In the genomic region with DNA sequence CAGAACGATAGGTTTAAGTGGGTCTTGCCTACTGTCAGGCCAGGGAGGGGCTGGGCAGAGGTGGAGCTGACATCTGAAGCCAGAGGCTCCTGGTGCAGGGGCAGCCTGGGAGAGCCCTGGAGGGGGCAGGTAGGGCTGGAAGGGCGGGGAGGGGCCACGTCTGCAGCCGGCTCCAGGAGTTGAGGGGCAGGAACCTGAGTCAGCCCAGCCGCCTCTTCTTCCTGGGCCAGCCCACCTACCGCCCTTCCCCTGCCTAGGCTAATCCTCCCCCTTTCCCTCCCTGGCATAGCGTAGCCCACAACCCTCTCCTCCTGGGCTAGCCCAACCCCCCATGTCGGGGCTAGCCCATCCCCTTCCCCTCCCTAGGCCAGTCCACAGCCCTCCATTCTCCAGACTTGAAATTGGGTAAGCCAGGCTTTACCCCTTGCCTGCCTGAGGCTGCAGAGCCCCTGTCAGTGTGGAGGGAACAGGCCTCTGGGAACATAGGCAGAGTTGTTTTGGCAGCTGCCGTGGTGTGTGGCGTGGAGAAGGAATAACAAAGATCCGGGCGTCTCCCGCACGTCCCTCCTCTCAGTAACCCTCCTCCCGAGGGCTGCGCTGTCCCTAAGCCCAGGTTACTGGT, we compare ENCODE assay signal across 32 cellular contexts. TPM values are rescaled to one million over a fixed set of nuclear protein-coding genes. Genes with fewer than 3 reads are reported as not detected.
DNase-seq lines count a peak whose midpoint lies in the region; ATAC-seq and TF ChIP-seq lines count a peak whose summit lies in the region.
"Had no signal": no experiment of that assay in that cellular context is flagged by ENCODE, and none has a peak within 500 bp of the region (broad histone marks: within the 10 kb centered on the region; RNA-seq: fewer than 3 reads in every experiment).

No MANE protein-coding gene starts in this region.

- H3K27ac ChIP-seq in gastrocnemius medialis, result no peak overlapping the region
- H3K27ac ChIP-seq: HL-60, neural progenitor cell, Peyer's patch, right atrium auricular region, thoracic aorta had no signal

- no peak overlapping the region for H3K4me3 ChIP-seq in BE2C (ENCODE audit: low read depth, low read length)
- no peak overlapping the region for H3K4me3 ChIP-seq in gastrocnemius medialis
- H3K4me3 ChIP-seq: neural progenitor cell, Peyer's patch, right atrium auricular region, thoracic aorta had no signal

- no peaks in the 10 kb centered on the region for H3K27me3 Mint-ChIP-seq in mesothelial cell of epicardium (ENCODE audit: low read depth)
- H3K27me3 Mint-ChIP-seq: brain; CD4-positive, alpha-beta T cell; stimulated activated naive CD8-positive, alpha-beta T cell treated with anti-CD3 and anti-CD28 coated beads, Interleukin-15, amount 100 ng/mL, for 72 hours had no signal

- DNase-seq in BE2C (peak; percentile 8), HK-2 (ENCODE audit: unreplicated experiment) (peak; percentile 22), amniotic epithelial cell (ENCODE audit: low read depth) (peak; percentile 42), mesothelial cell of epicardium (ENCODE audit: low spot score in 2 of 2, unreplicated experiment in 2 of 2) (no peak), hippocampal formation (lab: John Stamatoyannopoulos, UW) (no peak), gastrocnemius medialis (no peak), SKM-1 (lab: John Stamatoyannopoulos, UW; ENCODE audit: unreplicated experiment) (no peak)
- no peak for DNase-seq in activated CD4-positive, alpha-beta T cell treated with anti-CD3 and anti-CD28 coated beads for 48 hours
- DNase-seq: activated CD4-positive, CD25-positive, alpha-beta regulatory T cell; activated T-cell treated with anti-CD3 and anti-CD28 coated beads, Interleukin-2, amount 50 U/mL, for 72 hours; AML-193; CD4-positive, alpha-beta T cell; cerebellar nuclear complex; dermis blood vessel endothelial cell; endodermal cell; head of caudate nucleus; left cardiac atrium; mammary epithelial cell; NCI-H1417; NCI-H2029; NCI-H345; NCI-H748 treated with DMSO at 0.1 percent for 48 hours; Peyer's patch; SHP77 treated with DMSO at 0.1 percent for 48 hours; stimulated activated CD8-positive, alpha-beta memory T cell treated with anti-CD3 and anti-CD28 coated beads, Interleukin-4, amount 100 ng/mL, for 48 hours; stimulated activated naive CD8-positive, alpha-beta T cell treated with anti-CD3 and anti-CD28 coated beads, Interleukin-15, amount 100 ng/mL, for 72 hours had no signal

- TF ChIP-seq POLR2A in gastrocnemius medialis (IDR thresholded peaks at IDR 0.05), result no peak

- H3K27me3 ChIP-seq in BE2C (no peaks in the 10 kb centered on the region), gastrocnemius medialis (no peaks in the 10 kb centered on the region)
- H3K27me3 ChIP-seq: neural progenitor cell, Peyer's patch, right atrium auricular region had no signal

- in situ Hi-C loops in gastrocnemius medialis (cut with MboI; ENCODE audit: low sequenced_read_pairs in 4 of 4), result no loop called here

- no peak overlapping the region for H3K4me3 Mint-ChIP-seq in mesothelial cell of epicardium
- H3K4me3 Mint-ChIP-seq: activated T-cell treated with anti-CD3 and anti-CD28 coated beads, Interleukin-2, amount 50 U/mL, for 72 hours; brain; CD4-positive, alpha-beta T cell; endodermal cell; neural progenitor cell; stimulated activated naive CD8-positive, alpha-beta T cell treated with anti-CD3 and anti-CD28 coated beads, Interleukin-15, amount 100 ng/mL, for 72 hours had no signal

- intact Hi-C loops in gastrocnemius medialis (cut with DNase I; ENCODE audit: low total_unique reads), result no loop called here

- no peaks in the 10 kb centered on the region for H3K4me1 ChIP-seq in BE2C
- H3K4me1 ChIP-seq in gastrocnemius medialis, result no peaks in the 10 kb centered on the region
- H3K4me1 ChIP-seq: neural progenitor cell, Peyer's patch, right atrium auricular region had no signal

- H3K9me3 ChIP-seq in BE2C, result no peaks in the 10 kb centered on the region
- no peaks in the 10 kb centered on the region for H3K9me3 ChIP-seq in gastrocnemius medialis
- H3K9me3 ChIP-seq: Peyer's patch, right atrium auricular region, thoracic aorta had no signal

- H3K9me3 Mint-ChIP-seq in mesothelial cell of epicardium, result peaks cover 4% of the 10 kb centered on the region
- H3K9me3 Mint-ChIP-seq: CD4-positive, alpha-beta T cell had no signal

- H3K36me3 ChIP-seq in BE2C (peaks cover 30% of the 10 kb centered on the region), gastrocnemius medialis (peaks cover 0 to 11% of the 10 kb centered on the region in 2 donors)

- peak overlapping the region; percentile 65 for H3K27ac Mint-ChIP-seq in mesothelial cell of epicardium
- H3K27ac Mint-ChIP-seq: activated T-cell treated with anti-CD3 and anti-CD28 coated beads, Interleukin-2, amount 50 U/mL, for 72 hours; brain; CD4-positive, alpha-beta T cell; endodermal cell; neural progenitor cell; stimulated activated naive CD8-positive, alpha-beta T cell treated with anti-CD3 and anti-CD28 coated beads, Interleukin-15, amount 100 ng/mL, for 72 hours had no signal

- no peak for ATAC-seq in gastrocnemius medialis
- ATAC-seq: activated T-cell treated with anti-CD3 and anti-CD28 coated beads, Interleukin-2, amount 50 U/mL, for 72 hours; left cardiac atrium; stimulated activated naive CD8-positive, alpha-beta T cell treated with anti-CD3 and anti-CD28 coated beads, Interleukin-15, amount 100 ng/mL, for 72 hours had no signal

- no peak for TF ChIP-seq CTCF in BE2C (IDR thresholded peaks at IDR 0.05; ENCODE audit: low read depth, low read length)
- no peak for TF ChIP-seq CTCF in mesothelial cell of epicardium (IDR thresholded peaks at IDR 0.05; ENCODE audit: unreplicated experiment)
- no peak for TF ChIP-seq CTCF in gastrocnemius medialis (IDR thresholded peaks at IDR 0.05 in 4 of 5, conservative IDR thresholded peaks at IDR 0.05 in 1 of 5)

- H3K4me1 Mint-ChIP-seq in mesothelial cell of epicardium, result peaks cover 29% of the 10 kb centered on the region
- H3K4me1 Mint-ChIP-seq: endodermal cell had no signal

- H3K36me3 Mint-ChIP-seq in mesothelial cell of epicardium, result peaks cover 33% of the 10 kb centered on the region

RNA-seq across cellular contexts. Expression of a gene that starts 20.6 kb away (rescaled TPM):
- polyA plus RNA-seq in BE2C (2012; ENCODE audit: insufficient read depth, insufficient read length, low read depth), result 247 TPM
- total RNA-seq in mesothelial cell of epicardium (59.3 to 65.2 TPM (median 59.4 TPM) in 3 replicates), gastrocnemius medialis (10 to 100 TPM in 3 of 4 donors, 1 to 10 TPM in 1; 4.4 to 59.0 (median 28.6) TPM)

RNA-seq across cellular contexts. Expression of a gene that starts 36.7 kb away (rescaled TPM):
- polyA plus RNA-seq in BE2C (2012; ENCODE audit: insufficient read depth, insufficient read length, low read depth), result 0.26 TPM
- total RNA-seq in mesothelial cell of epicardium (0.29 to 0.36 TPM (median 0.34 TPM) in 3 replicates), gastrocnemius medialis (not detected)
- total RNA-seq: H4, Peyer's patch had no signal

RNA-seq across cellular contexts. Expression of a gene that starts 37.7 kb away (rescaled TPM):
- polyA plus RNA-seq in BE2C (2012; ENCODE audit: insufficient read depth, insufficient read length, low read depth), result 23.2 TPM
- 65.9 to 72.4 TPM (median 70.6 TPM) in 3 replicates for total RNA-seq in mesothelial cell of epicardium
- total RNA-seq in gastrocnemius medialis, result 1 to 10 TPM; 1.8 to 9.9 (median 7.8) TPM

RNA-seq across cellular contexts. Expression of a gene that starts 46.4 kb away (rescaled TPM):
- not detected for polyA plus RNA-seq in BE2C (2012; ENCODE audit: insufficient read depth, insufficient read length, low read depth)
- total RNA-seq in mesothelial cell of epicardium, result 1.0 to 1.5 TPM (median 1.1 TPM) in 3 replicates
- not detected for total RNA-seq in gastrocnemius medialis
- total RNA-seq: dermis blood vessel endothelial cell, H4, left cardiac atrium, mammary epithelial cell, Peyer's patch, right atrium auricular region, thoracic aorta had no signal

RNA-seq across cellular contexts. Expression of a gene that starts 50.5 kb away (rescaled TPM):
- polyA plus RNA-seq in BE2C (2012; ENCODE audit: insufficient read depth, insufficient read length, low read depth), result 74.8 TPM
- total RNA-seq in mesothelial cell of epicardium (47.4 to 50.5 TPM (median 49.5 TPM) in 3 replicates), gastrocnemius medialis (10 to 100 TPM; 37.2 to 49.1 (median 44.3) TPM)

Comparison
In these comparisons a context has a peak if more than half of its experiments do, and no peak if none do; other contexts are left out.
1. DNase-seq: peak in BE2C (single experiment), HK-2 (single experiment) and amniotic epithelial cell (single experiment); none in mesothelial cell of epicardium (0 of 2), hippocampal formation (0 of 2), activated CD4-positive, alpha-beta T cell treated with anti-CD3 and anti-CD28 coated beads for 48 hours (single experiment), gastrocnemius medialis (0 of 2) and SKM-1 (single experiment).